ENCODE assay signal across 8 cellular contexts in the genomic region with DNA sequence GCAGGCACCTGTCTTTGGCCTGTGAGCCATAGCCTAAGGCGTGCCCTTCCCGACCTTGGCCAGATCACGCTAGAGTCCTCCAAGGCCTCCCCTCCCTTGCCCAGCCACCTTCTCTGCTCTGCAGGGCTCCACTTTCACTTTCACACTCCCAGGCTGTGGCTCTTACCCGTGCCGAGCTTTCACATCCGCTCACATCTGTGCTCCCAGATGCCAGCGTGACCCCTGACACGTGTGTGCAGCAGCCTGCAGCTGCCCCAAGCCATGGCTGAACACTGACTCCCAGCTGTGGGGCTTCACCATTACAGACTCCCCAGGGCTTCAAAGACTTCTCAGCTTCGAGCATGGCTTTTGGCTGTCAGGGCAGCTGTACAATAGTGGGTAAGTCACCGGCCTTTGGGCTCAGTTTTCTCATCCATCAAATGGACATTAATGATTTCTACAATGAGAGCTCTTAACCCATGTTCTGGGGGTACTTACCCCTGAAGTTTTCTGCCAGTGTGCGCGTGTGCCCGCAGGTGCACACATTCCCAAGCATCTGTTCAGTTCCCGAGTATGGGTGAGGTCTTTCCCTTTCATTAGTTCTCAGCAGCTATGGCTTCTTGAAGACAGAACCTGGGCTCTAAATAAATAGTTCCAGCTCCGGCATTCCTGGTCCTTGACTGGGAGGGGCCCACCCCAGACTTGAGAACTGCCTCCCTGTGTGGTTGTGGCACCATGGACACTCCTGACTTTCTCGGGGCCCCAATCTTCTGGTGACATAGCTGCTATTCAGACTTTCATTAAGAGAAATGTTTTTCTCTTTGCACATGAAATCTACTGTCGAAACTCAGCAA.
DNase-seq lines count a peak whose midpoint lies in the region; ATAC-seq, FAIRE-seq and TF ChIP-seq lines count a peak whose summit lies in the region.

No MANE protein-coding gene starts in this region.

- no peak overlapping the region for H2AFZ ChIP-seq in OCI-LY3 (ENCODE audit: low read depth, low read length)

- 32 to 38% (median 32%) methylated on average over 17 of the region's 17 CpGs for WGBS in small intestine, 3 donors

- in situ Hi-C loops in GM13976 (cut with MboI; ENCODE audit: low sequenced_read_pairs, unreplicated experiment): no loop called here

- peaks cover 4% of the 10 kb centered on the region; the same call in 1 of the 2 replicates for H4K20me1 ChIP-seq in OCI-LY3 (ENCODE audit: insufficient read depth, low read length)

- peaks cover 29% of the 10 kb centered on the region for H3K36me3 ChIP-seq in OCI-LY3 (replicated peaks; ENCODE audit: low read depth, low read length)
- peaks cover 9% of the 10 kb centered on the region for H3K36me3 ChIP-seq in cardiac muscle cell
- H3K36me3 ChIP-seq in small intestine (ENCODE audit: control insufficient read depth in 2 of 2, insufficient read depth in 2 of 2, low read length in 2 of 2): peaks cover 5 to 13% of the 10 kb centered on the region in 2 donors

- H3K9me3 ChIP-seq in OCI-LY3 (ENCODE audit: insufficient read depth, low read length): no peaks in the 10 kb centered on the region
- H3K9me3 ChIP-seq in cardiac muscle cell (ENCODE audit: low read depth): no peaks in the 10 kb centered on the region
- no peaks in the 10 kb centered on the region for H3K9me3 ChIP-seq in small intestine (ENCODE audit: control insufficient read depth, low read depth)

- DNase-seq in GM13976 (ENCODE audit: low spot score): peak; percentile 88
- DNase-seq in activated gamma-delta T cell treated with Interleukin-2 at 50 U/mL for 16 hours: peak; percentile 76
- no peak for DNase-seq in cardiac muscle cell (ENCODE audit: low read depth in 1 of 2, low spot score in 1 of 2)
- DNase-seq in small intestine: peak; percentile 92
- DNase-seq in NCI-H748 (lab: John Stamatoyannopoulos, UW; ENCODE audit: unreplicated experiment): no peak
- DNase-seq in cerebellum (ENCODE audit: low spot score): no peak

- TF ChIP-seq CTCF in GM13976 (IDR thresholded peaks at IDR 0.05; ENCODE audit: borderline replicate concordance, control extremely low read depth, extremely low read depth, insufficient read depth, missing control alignments): peak; percentile 69
- peak; percentile 66 for TF ChIP-seq CTCF in OCI-LY3 (IDR thresholded peaks at IDR 0.05; ENCODE audit: low read depth, low read length)
- no peak for TF ChIP-seq CTCF in cardiac muscle cell (IDR thresholded peaks at IDR 0.05; ENCODE audit: low read depth, low read length)

- H3K4me1 ChIP-seq in OCI-LY3 (ENCODE audit: low read length) (peaks cover 59% of the 10 kb centered on the region), cardiac muscle cell (ENCODE audit: low read depth) (peaks cover 19% of the 10 kb centered on the region), small intestine (ENCODE audit: control insufficient read depth in 2 of 2, insufficient read depth in 1 of 2, low read depth in 1 of 2, low read length in 1 of 2) (peaks cover 11 to 28% of the 10 kb centered on the region in 2 donors)

- peak overlapping the region; percentile 66 for H3K9ac ChIP-seq in OCI-LY3 (ENCODE audit: low read length)

- H3K27ac ChIP-seq in OCI-LY3 (ENCODE audit: low read length): peak overlapping the region; percentile 93
- peak overlapping the region; percentile 45 for H3K27ac ChIP-seq in cardiac muscle cell
- peak overlapping the region; percentile 75 to 82 for H3K27ac ChIP-seq in small intestine (ENCODE audit: low read depth in 1 of 2, low read length in 1 of 2)

- H3K79me2 ChIP-seq in OCI-LY3 (ENCODE audit: low read length): no peaks in the 10 kb centered on the region

- H3K27me3 ChIP-seq in OCI-LY3 (ENCODE audit: low read depth, low read length) (no peaks in the 10 kb centered on the region), cardiac muscle cell (no peaks in the 10 kb centered on the region), small intestine (ENCODE audit: control insufficient read depth in 2 of 2, insufficient read depth in 2 of 2, low read length in 2 of 2) (no peaks in the 10 kb centered on the region)

- peak; percentile 78 for ATAC-seq in HG02588 (IDR thresholded peaks at IDR 0.05; ENCODE audit: unreplicated experiment)

- no peak for FAIRE-seq in small intestine (lab: Jason Lieb, UNC)

- H3K4me3 ChIP-seq in OCI-LY3 (ENCODE audit: low read length) (peak overlapping the region; percentile 63), cardiac muscle cell (no peak overlapping the region), small intestine (ENCODE audit: low read depth in 1 of 2, low read length in 2 of 2) (no peak overlapping the region)

- peak overlapping the region; percentile 75 for H3K4me2 ChIP-seq in OCI-LY3 (ENCODE audit: low read length)

Comparison
In these comparisons a context has a peak if more than half of its experiments do, and no peak if none do; other contexts are left out.
1. DNase-seq: peak in GM13976 (single experiment), activated gamma-delta T cell treated with Interleukin-2 at 50 U/mL for 16 hours (single experiment) and small intestine (single experiment); none in cardiac muscle cell (0 of 2), NCI-H748 (single experiment) and cerebellum (single experiment).
2. Peak in every context shown above with its lines, with median percentiles within 50 percentile points of each other: H3K27ac ChIP-seq.